Comparison of ENCODE assay signal across 1 cellular context in genomic region chr3:140712301-140712700, GRCh38.
TF ChIP-seq lines count a peak whose summit lies in the region.

No MANE protein-coding gene starts in this region.

TF ChIP-seq in HepG2, 621 proteins besides CTCF, POLR2A, EP300 and RAD21 (continued from another document):
- TF ChIP-seq ARID4A (CRISPR knock-in tag; IDR thresholded peaks at IDR 0.05; ENCODE audit: borderline replicate concordance) (no peak), SCMH1 (CRISPR knock-in tag; IDR thresholded peaks at IDR 0.05; ENCODE audit: borderline replicate concordance) (no peak)
